ENCODE assay signal across 9 cellular contexts in genomic region chr17:57889892-57890856, GRCh38. TPM values are rescaled to one million over a fixed set of nuclear protein-coding genes. Genes with fewer than 3 reads are reported as not detected.
DNase-seq lines count a peak whose midpoint lies in the region; ATAC-seq and TF ChIP-seq lines count a peak whose summit lies in the region.
"Had no signal": no experiment of that assay in that cellular context is flagged by ENCODE, and none has a peak within 500 bp of the region (broad histone marks: within the 10 kb centered on the region; RNA-seq: fewer than 3 reads in every experiment).

No MANE protein-coding gene starts in this region.

- peak overlapping the region; percentile 79 for H3K27ac ChIP-seq in HCT116 (ENCODE audit: low read depth, low read length)
- H3K27ac ChIP-seq in brain microvascular endothelial cell = no peak overlapping the region
- H3K27ac ChIP-seq in subcutaneous abdominal adipose tissue (ENCODE audit: low read depth, low read length) = peak overlapping the region; percentile 84

- no peaks in the 10 kb centered on the region for H3K9me2 ChIP-seq in HCT116 (ENCODE audit: insufficient read depth)

- POLR2A ChIA-PET in HCT116 (lab: Charles Lee) = interaction anchor here (0.9 to 2.6 kb wide), 7 partner anchors 11 to 117 kb away, joined by 3 to 10 read pairs (median 5); partner anchors contain the start of gene SRSF1

- in situ Hi-C loops in brain microvascular endothelial cell (cut with HindIII; ENCODE audit: low pct_ligation_motif_present, low sequenced_read_pairs) = no loop called here

- RAD21 ChIA-PET in HCT116 (lab: Charles Lee; ENCODE audit: low non-redundant PET in 1 of 2, low total read pairs in 2 of 2, uncharacterized antibody in 2 of 2, unreplicated experiment in 2 of 2) = interaction anchor here (0.9 to 1.3 kb wide), 3 partner anchors 29 to 30 kb away, joined by 3 to 7 read pairs (median 5); no protein-coding TSS in a partner anchor

- no peak overlapping the region for H3K27ac Mint-ChIP-seq in glutamatergic neuron (ENCODE audit: unreplicated experiment)
- no peak overlapping the region for H3K27ac Mint-ChIP-seq in activated CD8-positive, alpha-beta memory T cell treated with anti-CD3 and anti-CD28 coated beads, Interleukin-2, amount 10 ng/mL, durations not matched to agents 7 days and 5 days

- CTCF ChIA-PET in HCT116 (lab: Charles Lee) = interaction anchor here (0.7 to 2.9 kb wide), 11 partner anchors 8 to 109 kb away, joined by 3 to 14 read pairs (median 4); no protein-coding TSS in a partner anchor
- CTCF ChIA-PET in activated CD8-positive, alpha-beta memory T cell treated with anti-CD3 and anti-CD28 coated beads, Interleukin-2, amount 10 ng/mL, durations not matched to agents 7 days and 5 days (lab: Charles Lee) = interaction anchor here (1.3 to 2.2 kb wide), 4 partner anchors 57 to 223 kb away, joined by 3 to 6 read pairs (median 4); no protein-coding TSS in a partner anchor

- H3K36me3 ChIP-seq in HCT116 (ENCODE audit: control insufficient read depth in 1 of 2, insufficient read depth in 2 of 2, low read length in 2 of 2) (peaks cover 0 to under 1% of the 10 kb centered on the region in 2 experiments; a peak in 1 of 4 replicates), brain microvascular endothelial cell (replicated peaks) (no peaks in the 10 kb centered on the region), subcutaneous abdominal adipose tissue (ENCODE audit: control insufficient read depth in 5 of 5, insufficient read depth in 5 of 5, low read length in 5 of 5) (peaks cover 0 to 2% (median under 1%) of the 10 kb centered on the region in 5 donors)

- DNase-seq in HCT116 (ENCODE audit: low read depth, low spot score) = peak; percentile 67
- DNase-seq in brain microvascular endothelial cell = peak; percentile 41
- peak; percentile 67 for DNase-seq in islet precursor cell
- DNase-seq in glutamatergic neuron = no peak
- no peak for DNase-seq in NK-92 (lab: John Stamatoyannopoulos, UW; ENCODE audit: unreplicated experiment)
- no peak for DNase-seq in activated CD8-positive, alpha-beta memory T cell treated with anti-CD3 and anti-CD28 coated beads, Interleukin-2, amount 10 ng/mL, durations not matched to agents 7 days and 5 days

- H3K4me3 Mint-ChIP-seq in glutamatergic neuron (ENCODE audit: unreplicated experiment) = no peak overlapping the region
- no peak overlapping the region for H3K4me3 Mint-ChIP-seq in activated CD8-positive, alpha-beta memory T cell treated with anti-CD3 and anti-CD28 coated beads, Interleukin-2, amount 10 ng/mL, durations not matched to agents 7 days and 5 days

- no peak overlapping the region for H2AFZ ChIP-seq in HCT116 (ENCODE audit: low read depth, low read length, poor library complexity, severe bottlenecking)

- H4K20me1 ChIP-seq in HCT116 (ENCODE audit: insufficient read depth) = no peaks in the 10 kb centered on the region

- H3K4me3 ChIP-seq in HCT116 (replicated peaks in 1 of 2; ENCODE audit: low read depth in 1 of 2, low read length in 2 of 2) (peak overlapping the region in 1 of 2 experiments; percentile 16; a peak in 2 of 4 replicates), brain microvascular endothelial cell (ENCODE audit: low read depth, low read length) (no peak overlapping the region), subcutaneous abdominal adipose tissue (ENCODE audit: low read depth in 1 of 5, low read length in 5 of 5) (peak overlapping the region in 1 of 5 donors; percentile 4)

- no peak for TF ChIP-seq POLR2A in HCT116 (IDR thresholded peaks at IDR 0.05; ENCODE audit: borderline replicate concordance, extremely low read depth, insufficient read depth, insufficient read length)

- peak overlapping the region; percentile 71 for H3K4me2 ChIP-seq in HCT116 (ENCODE audit: low read length)

- H3K27me3 ChIP-seq in HCT116 (ENCODE audit: insufficient read depth, low read length) (no peaks in the 10 kb centered on the region), brain microvascular endothelial cell (replicated peaks) (no peaks in the 10 kb centered on the region), subcutaneous abdominal adipose tissue (ENCODE audit: control insufficient read depth in 5 of 5, insufficient read depth in 4 of 5, low read length in 5 of 5) (no peaks in the 10 kb centered on the region)

- peaks cover 37% of the 10 kb centered on the region for H3K79me2 ChIP-seq in HCT116 (ENCODE audit: insufficient read depth, low read length)

- BruUV-seq in HCT116 (replicated peaks; lab: Mats Ljungman, UMichigan) = no TSS peak

- H3K9ac ChIP-seq in HCT116 (ENCODE audit: low read length) = peak overlapping the region; percentile 63
- H3K9ac ChIP-seq in subcutaneous abdominal adipose tissue (ENCODE audit: low read length in 5 of 5) = peak overlapping the region in 3 of 5 donors; percentile 11 to 63 (median 40)

- peak; percentile 70 for ATAC-seq in HCT116
- no peak for ATAC-seq in HG02973 (IDR thresholded peaks at IDR 0.05; ENCODE audit: unreplicated experiment)
- no peak for ATAC-seq in activated CD8-positive, alpha-beta memory T cell treated with anti-CD3 and anti-CD28 coated beads, Interleukin-2, amount 10 ng/mL, durations not matched to agents 7 days and 5 days

- H3K9me3 Mint-ChIP-seq in glutamatergic neuron (ENCODE audit: unreplicated experiment) = peaks cover 4% of the 10 kb centered on the region
- no peaks in the 10 kb centered on the region for H3K9me3 Mint-ChIP-seq in activated CD8-positive, alpha-beta memory T cell treated with anti-CD3 and anti-CD28 coated beads, Interleukin-2, amount 10 ng/mL, durations not matched to agents 7 days and 5 days (ENCODE audit: low read depth)
- H3K9me3 Mint-ChIP-seq: neural crest cell had no signal

- peaks cover 60 to 72% of the 10 kb centered on the region in 2 experiments for H3K4me1 ChIP-seq in HCT116 (ENCODE audit: control insufficient read depth in 1 of 2, insufficient read depth in 2 of 2, low read length in 2 of 2)
- peaks cover 37 to 69% (median 66%) of the 10 kb centered on the region in 5 donors for H3K4me1 ChIP-seq in subcutaneous abdominal adipose tissue (ENCODE audit: control insufficient read depth in 5 of 5, insufficient read depth in 5 of 5, low read length in 5 of 5)

- no peaks in the 10 kb centered on the region for H3K36me3 Mint-ChIP-seq in glutamatergic neuron (ENCODE audit: unreplicated experiment)
- H3K36me3 Mint-ChIP-seq in activated CD8-positive, alpha-beta memory T cell treated with anti-CD3 and anti-CD28 coated beads, Interleukin-2, amount 10 ng/mL, durations not matched to agents 7 days and 5 days = no peaks in the 10 kb centered on the region

- H3K4me1 Mint-ChIP-seq in glutamatergic neuron (ENCODE audit: low read depth, unreplicated experiment) = peaks cover 32% of the 10 kb centered on the region
- peaks cover 13% of the 10 kb centered on the region for H3K4me1 Mint-ChIP-seq in activated CD8-positive, alpha-beta memory T cell treated with anti-CD3 and anti-CD28 coated beads, Interleukin-2, amount 10 ng/mL, durations not matched to agents 7 days and 5 days

- peaks cover 15% of the 10 kb centered on the region for H3K27me3 Mint-ChIP-seq in glutamatergic neuron (ENCODE audit: unreplicated experiment)
- peaks cover 14% of the 10 kb centered on the region for H3K27me3 Mint-ChIP-seq in activated CD8-positive, alpha-beta memory T cell treated with anti-CD3 and anti-CD28 coated beads, Interleukin-2, amount 10 ng/mL, durations not matched to agents 7 days and 5 days

- intact Hi-C loops in HCT116 (cut with micrococcal nuclease) = no loop called here

- H3K9me3 ChIP-seq in HCT116 (ENCODE audit: control insufficient read depth in 1 of 2, insufficient read depth in 1 of 2, low read depth in 1 of 2, low read length in 2 of 2) (no peaks in the 10 kb centered on the region; a peak in 1 of 4 replicates), subcutaneous abdominal adipose tissue (ENCODE audit: control insufficient read depth in 5 of 5, low read length in 5 of 5) (no peaks in the 10 kb centered on the region)

- TF ChIP-seq CTCF in HCT116 (IDR thresholded peaks at IDR 0.05 in 2 of 3, conservative IDR thresholded peaks at IDR 0.05 in 1 of 3; ENCODE audit: borderline replicate concordance in 1 of 3, insufficient read depth in 1 of 3, low read depth in 2 of 3, low read length in 2 of 3) (peak in 1 of 3 experiments; percentile 15; a peak in 1 of 6 replicates), brain microvascular endothelial cell (IDR thresholded peaks at IDR 0.05; ENCODE audit: low read depth, low read length, missing control alignments) (peak; percentile 28), glutamatergic neuron (IDR thresholded peaks at IDR 0.05; ENCODE audit: partially characterized antibody, unreplicated experiment) (no peak)

- no peak for TF ChIP-seq RAD21 in HCT116 (IDR thresholded peaks at IDR 0.05; ENCODE audit: low read depth)

TF ChIP-seq in HCT116, 20 proteins besides CTCF, POLR2A, EP300 and RAD21 (continues in another document):
- peak; percentile 33; the same call in 1 of the 2 replicates for TF ChIP-seq ZFX (IDR thresholded peaks at IDR 0.05)
- TF ChIP-seq ATF3 (IDR thresholded peaks at IDR 0.05) = no peak
- TF ChIP-seq FOSL1 (IDR thresholded peaks at IDR 0.05; ENCODE audit: low read depth) = no peak
- no peak for TF ChIP-seq ZNF274 (IDR thresholded peaks at IDR 0.05; ENCODE audit: low read depth, low read length)
- TF ChIP-seq ELF1 (IDR thresholded peaks at IDR 0.05; ENCODE audit: borderline replicate concordance, low read depth) = no peak
- no peak for TF ChIP-seq CEBPB (IDR thresholded peaks at IDR 0.05; ENCODE audit: low read depth)
- TF ChIP-seq YY1 (IDR thresholded peaks at IDR 0.05; ENCODE audit: extremely low read depth, insufficient replicate concordance, low read depth, low read length) = peak; percentile 13
- no peak for TF ChIP-seq EZH2 (IDR thresholded peaks at IDR 0.05)
- no peak for TF ChIP-seq EGR1 (IDR thresholded peaks at IDR 0.05; ENCODE audit: low read depth)

RNA-seq across cellular contexts. Expression of gene MRPS23, which starts 40.3 kb away (rescaled TPM):
- total RNA-seq in HCT116 (2021; ENCODE audit: unreplicated experiment) = 109 TPM
- polyA plus RNA-seq in HCT116 (2012) = 69.5 and 101 TPM in 2 replicates
- 50.0 TPM for total RNA-seq in glutamatergic neuron (ENCODE audit: unreplicated experiment)
- total RNA-seq in activated CD8-positive, alpha-beta memory T cell treated with anti-CD3 and anti-CD28 coated beads, Interleukin-2, amount 10 ng/mL, durations not matched to agents 7 days and 5 days = 10 to 100 TPM; 39.4 to 49.4 TPM

Comparison
In these comparisons a context has a peak if more than half of its experiments do, and no peak if none do; other contexts are left out.
1. DNase-seq: peak in HCT116 (single experiment), brain microvascular endothelial cell (single experiment) and islet precursor cell (single experiment); none in glutamatergic neuron (single experiment), NK-92 (single experiment) and activated CD8-positive, alpha-beta memory T cell treated with anti-CD3 and anti-CD28 coated beads, Interleukin-2, amount 10 ng/mL, durations not matched to agents 7 days and 5 days (single experiment).